Comparison of ENCODE assay signal across 27 cellular contexts in genomic region chr1:147751346-147751745, GRCh38. TPM values are rescaled to one million over a fixed set of nuclear protein-coding genes. Genes with fewer than 3 reads are reported as not detected.
DNase-seq lines count a peak whose midpoint lies in the region; ATAC-seq and TF ChIP-seq lines count a peak whose summit lies in the region.
"Had no signal": no experiment of that assay in that cellular context is flagged by ENCODE, and none has a peak within 500 bp of the region (broad histone marks: within the 10 kb centered on the region; RNA-seq: fewer than 3 reads in every experiment).

No MANE protein-coding gene starts in this region.

- H3K4me3 Mint-ChIP-seq in endothelial cell (ENCODE audit: unreplicated experiment) (no peak overlapping the region), neural crest cell (no peak overlapping the region), osteocyte (ENCODE audit: unreplicated experiment) (no peak overlapping the region), WTC11 (no peak overlapping the region)
- H3K4me3 Mint-ChIP-seq: CD14-positive monocyte; CD4-positive, alpha-beta T cell; CD8-positive, alpha-beta T cell had no signal

- CTCF ChIA-PET in WTC11 (lab: Charles Lee) = interaction anchor here (1.6 to 3.2 kb wide), 2 partner anchors 139 to 141 kb away, joined by 3 to 10 read pairs; no protein-coding TSS in a partner anchor

- H3K9me3 Mint-ChIP-seq in endothelial cell (ENCODE audit: unreplicated experiment) (no peaks in the 10 kb centered on the region), neural crest cell (no peaks in the 10 kb centered on the region), osteocyte (ENCODE audit: unreplicated experiment) (no peaks in the 10 kb centered on the region), WTC11 (no peaks in the 10 kb centered on the region)
- H3K9me3 Mint-ChIP-seq: CD4-positive, alpha-beta T cell; CD8-positive, alpha-beta T cell had no signal

- H3K4me1 Mint-ChIP-seq in endothelial cell (ENCODE audit: unreplicated experiment) (peaks cover 40% of the 10 kb centered on the region), neural crest cell (peaks cover 6% of the 10 kb centered on the region), osteocyte (ENCODE audit: unreplicated experiment) (no peaks in the 10 kb centered on the region), WTC11 (peaks cover 3% of the 10 kb centered on the region)
- H3K4me1 Mint-ChIP-seq: CD14-positive monocyte had no signal

- H3K36me3 Mint-ChIP-seq in endothelial cell (ENCODE audit: low read depth, unreplicated experiment) = peaks cover 7% of the 10 kb centered on the region
- no peaks in the 10 kb centered on the region for H3K36me3 Mint-ChIP-seq in neural crest cell (ENCODE audit: low read depth)
- no peaks in the 10 kb centered on the region for H3K36me3 Mint-ChIP-seq in osteocyte (ENCODE audit: unreplicated experiment)
- no peaks in the 10 kb centered on the region for H3K36me3 Mint-ChIP-seq in WTC11
- H3K36me3 Mint-ChIP-seq: CD14-positive monocyte; CD8-positive, alpha-beta T cell had no signal

- H3K27me3 Mint-ChIP-seq in endothelial cell (ENCODE audit: unreplicated experiment) (peaks cover 7% of the 10 kb centered on the region), neural crest cell (ENCODE audit: low read depth) (no peaks in the 10 kb centered on the region), osteocyte (ENCODE audit: unreplicated experiment) (peaks cover 3% of the 10 kb centered on the region), WTC11 (ENCODE audit: low read depth) (no peaks in the 10 kb centered on the region)
- H3K27me3 Mint-ChIP-seq: CD4-positive, alpha-beta T cell had no signal

- POLR2A ChIA-PET in WTC11 (lab: Charles Lee) = no interaction called here

- no peak for ATAC-seq in WTC11
- ATAC-seq: CD8-positive, alpha-beta T cell; GM12878 had no signal

- H3K27ac Mint-ChIP-seq in endothelial cell (ENCODE audit: unreplicated experiment) (peak overlapping the region; percentile 32), neural crest cell (ENCODE audit: unreplicated experiment) (peak overlapping the region; percentile 91), osteocyte (ENCODE audit: unreplicated experiment) (no peak overlapping the region), WTC11 (no peak overlapping the region)
- H3K27ac Mint-ChIP-seq: CD4-positive, alpha-beta T cell; CD8-positive, alpha-beta T cell had no signal

- no peak for DNase-seq in endothelial cell (ENCODE audit: low spot score)
- no peak for DNase-seq in neural crest cell (ENCODE audit: low read depth, low spot score)
- DNase-seq in osteocyte (ENCODE audit: extremely low spot score, unreplicated experiment) = peak; percentile 62
- no peak for DNase-seq in DMS 273 (lab: John Stamatoyannopoulos, UW; ENCODE audit: unreplicated experiment)
- DNase-seq in CD1c-positive myeloid dendritic cell (ENCODE audit: extremely low spot score) = no peak
- DNase-seq in WTC11 (ENCODE audit: low spot score) = no peak
- DNase-seq in activated CD4-positive, alpha-beta T cell treated with anti-CD3 and anti-CD28 coated beads for 1 hour = no peak
- DNase-seq: 8988T; ACHN; BE2C; C1 segment of cervical spinal cord; Caco-2; Calu3; CD4-positive, alpha-beta T cell; CD8-positive, alpha-beta T cell; DMS 273 treated with DMSO at 0.1 percent for 48 hours; DMS153; DMS53; DMS79; DND-41; EL; GDM1 had no signal

- TF ChIP-seq CTCF in endothelial cell (IDR thresholded peaks at IDR 0.05; ENCODE audit: unreplicated experiment) = no peak
- TF ChIP-seq CTCF in neural crest cell (conservative IDR thresholded peaks at IDR 0.05) = no peak
- no peak for TF ChIP-seq CTCF in osteocyte (IDR thresholded peaks at IDR 0.05)
- TF ChIP-seq CTCF in WTC11 (IDR thresholded peaks at IDR 0.05) = no peak

TF ChIP-seq in WTC11, 78 proteins besides CTCF, POLR2A, EP300 and RAD21:
- TF ChIP-seq RELA (CRISPR knock-in tag; IDR thresholded peaks at IDR 0.05; ENCODE audit: borderline replicate concordance) = no peak
- TF ChIP-seq E2F1 (CRISPR knock-in tag; IDR thresholded peaks at IDR 0.05) = no peak
- TF ChIP-seq, protein P1, sequence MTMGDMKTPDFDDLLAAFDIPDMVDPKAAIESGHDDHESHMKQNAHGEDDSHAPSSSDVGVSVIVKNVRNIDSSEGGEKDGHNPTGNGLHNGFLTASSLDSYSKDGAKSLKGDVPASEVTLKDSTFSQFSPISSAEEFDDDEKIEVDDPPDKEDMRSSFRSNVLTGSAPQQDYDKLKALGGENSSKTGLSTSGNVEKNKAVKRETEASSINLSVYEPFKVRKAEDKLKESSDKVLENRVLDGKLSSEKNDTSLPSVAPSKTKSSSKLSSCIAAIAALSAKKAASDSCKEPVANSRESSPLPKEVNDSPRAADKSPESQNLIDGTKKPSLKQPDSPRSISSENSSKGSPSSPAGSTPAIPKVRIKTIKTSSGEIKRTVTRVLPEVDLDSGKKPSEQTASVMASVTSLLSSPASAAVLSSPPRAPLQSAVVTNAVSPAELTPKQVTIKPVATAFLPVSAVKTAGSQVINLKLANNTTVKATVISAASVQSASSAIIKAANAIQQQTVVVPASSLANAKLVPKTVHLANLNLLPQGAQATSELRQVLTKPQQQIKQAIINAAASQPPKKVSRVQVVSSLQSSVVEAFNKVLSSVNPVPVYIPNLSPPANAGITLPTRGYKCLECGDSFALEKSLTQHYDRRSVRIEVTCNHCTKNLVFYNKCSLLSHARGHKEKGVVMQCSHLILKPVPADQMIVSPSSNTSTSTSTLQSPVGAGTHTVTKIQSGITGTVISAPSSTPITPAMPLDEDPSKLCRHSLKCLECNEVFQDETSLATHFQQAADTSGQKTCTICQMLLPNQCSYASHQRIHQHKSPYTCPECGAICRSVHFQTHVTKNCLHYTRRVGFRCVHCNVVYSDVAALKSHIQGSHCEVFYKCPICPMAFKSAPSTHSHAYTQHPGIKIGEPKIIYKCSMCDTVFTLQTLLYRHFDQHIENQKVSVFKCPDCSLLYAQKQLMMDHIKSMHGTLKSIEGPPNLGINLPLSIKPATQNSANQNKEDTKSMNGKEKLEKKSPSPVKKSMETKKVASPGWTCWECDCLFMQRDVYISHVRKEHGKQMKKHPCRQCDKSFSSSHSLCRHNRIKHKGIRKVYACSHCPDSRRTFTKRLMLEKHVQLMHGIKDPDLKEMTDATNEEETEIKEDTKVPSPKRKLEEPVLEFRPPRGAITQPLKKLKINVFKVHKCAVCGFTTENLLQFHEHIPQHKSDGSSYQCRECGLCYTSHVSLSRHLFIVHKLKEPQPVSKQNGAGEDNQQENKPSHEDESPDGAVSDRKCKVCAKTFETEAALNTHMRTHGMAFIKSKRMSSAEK (CRISPR knock-in tag; IDR thresholded peaks at IDR 0.05; ENCODE audit: borderline replicate concordance) = no peak
- no peak for TF ChIP-seq RORB (CRISPR knock-in tag; IDR thresholded peaks at IDR 0.05)
- no peak for TF ChIP-seq SOX15 (CRISPR knock-in tag; IDR thresholded peaks at IDR 0.05)
- no peak for TF ChIP-seq NR1H2 (CRISPR knock-in tag; IDR thresholded peaks at IDR 0.05)
- TF ChIP-seq E2F5 (CRISPR knock-in tag; IDR thresholded peaks at IDR 0.05) = no peak
- TF ChIP-seq TEAD1 (CRISPR knock-in tag; IDR thresholded peaks at IDR 0.05) = no peak
- TF ChIP-seq, protein P2, sequence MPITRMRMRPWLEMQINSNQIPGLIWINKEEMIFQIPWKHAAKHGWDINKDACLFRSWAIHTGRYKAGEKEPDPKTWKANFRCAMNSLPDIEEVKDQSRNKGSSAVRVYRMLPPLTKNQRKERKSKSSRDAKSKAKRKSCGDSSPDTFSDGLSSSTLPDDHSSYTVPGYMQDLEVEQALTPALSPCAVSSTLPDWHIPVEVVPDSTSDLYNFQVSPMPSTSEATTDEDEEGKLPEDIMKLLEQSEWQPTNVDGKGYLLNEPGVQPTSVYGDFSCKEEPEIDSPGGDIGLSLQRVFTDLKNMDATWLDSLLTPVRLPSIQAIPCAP (CRISPR knock-in tag; IDR thresholded peaks at IDR 0.05) = no peak
- no peak for TF ChIP-seq ZBTB21 (CRISPR knock-in tag; IDR thresholded peaks at IDR 0.05; ENCODE audit: borderline replicate concordance)
- TF ChIP-seq ETV6 (CRISPR knock-in tag; IDR thresholded peaks at IDR 0.05) = no peak
- TF ChIP-seq, protein P3, sequence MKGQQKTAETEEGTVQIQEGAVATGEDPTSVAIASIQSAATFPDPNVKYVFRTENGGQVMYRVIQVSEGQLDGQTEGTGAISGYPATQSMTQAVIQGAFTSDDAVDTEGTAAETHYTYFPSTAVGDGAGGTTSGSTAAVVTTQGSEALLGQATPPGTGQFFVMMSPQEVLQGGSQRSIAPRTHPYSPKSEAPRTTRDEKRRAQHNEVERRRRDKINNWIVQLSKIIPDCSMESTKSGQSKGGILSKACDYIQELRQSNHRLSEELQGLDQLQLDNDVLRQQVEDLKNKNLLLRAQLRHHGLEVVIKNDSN (CRISPR knock-in tag; IDR thresholded peaks at IDR 0.05) = no peak

RNA-seq across cellular contexts. Expression of gene GJA5, which starts 9.1 kb away (rescaled TPM):
- 189 TPM for total RNA-seq in endothelial cell (ENCODE audit: unreplicated experiment)
- total RNA-seq in neural crest cell = 1.1 and 1.2 TPM in 2 replicates
- total RNA-seq in osteocyte = not detected in 2 replicates
- total RNA-seq in WTC11 (2021) = 2.2 to 3.0 TPM (median 2.2 TPM) in 3 replicates
- total RNA-seq: A673; Calu3; CD4-positive, alpha-beta T cell; CD8-positive, alpha-beta T cell; Daoy; G401; GM12878 had no signal

Comparison
In these comparisons a context has a peak if more than half of its experiments do, and no peak if none do; other contexts are left out.
1. H3K27ac Mint-ChIP-seq: peak in endothelial cell (single experiment) and neural crest cell (single experiment); none in osteocyte (single experiment) and WTC11 (single experiment).
2. RNA of gene GJA5, which starts 9.1 kb away (total RNA-seq): 189 TPM in endothelial cell (single experiment); 2.2 to 3.0 TPM in WTC11, 1.1 to 1.2 TPM in neural crest cell and not detected in osteocyte; every median in the first group is over 10 times any median in the second.